19 cellular contexts compared by ENCODE assay signal in the genomic region with DNA sequence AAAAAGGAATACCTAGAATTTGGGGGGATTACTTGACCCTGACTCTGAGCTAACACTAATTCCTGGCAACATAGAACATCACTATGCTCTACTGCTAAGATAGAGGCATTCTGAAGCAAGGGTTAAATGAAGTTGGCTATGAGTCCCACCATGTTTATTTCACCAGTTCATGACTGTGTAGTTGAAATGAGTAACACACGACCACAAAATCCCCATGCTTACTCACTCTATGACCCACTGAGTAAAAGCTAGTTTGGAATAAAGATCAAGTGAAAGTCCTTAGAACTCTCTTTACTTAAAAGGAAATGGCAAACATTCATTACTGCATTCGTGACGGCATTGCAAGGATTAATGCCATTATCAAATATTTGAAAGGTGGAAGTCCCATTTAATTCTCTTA. TPM values are rescaled to one million over a fixed set of nuclear protein-coding genes. Genes with fewer than 3 reads are reported as not detected.
DNase-seq lines count a peak whose midpoint lies in the region; ATAC-seq, FAIRE-seq and TF ChIP-seq lines count a peak whose summit lies in the region.
"Had no signal": no experiment of that assay in that cellular context is flagged by ENCODE, and none has a peak within 500 bp of the region (broad histone marks: within the 10 kb centered on the region; RNA-seq: fewer than 3 reads in every experiment).

No MANE protein-coding gene starts in this region.

- no peak for TF ChIP-seq RAD21 in GM12878 (IDR thresholded peaks at IDR 0.05; ENCODE audit: insufficient read depth, low read depth, low read length)

- no peak for TF ChIP-seq EP300 in GM12878 (IDR thresholded peaks at IDR 0.05; ENCODE audit: borderline replicate concordance in 1 of 2, control insufficient read depth in 1 of 2, low read depth in 2 of 2, low read length in 2 of 2)

- BruUV-seq in GM12878 (replicated peaks; lab: Mats Ljungman, UMichigan) = no TSS peak

- TF ChIP-seq CTCF in AG04450 (IDR thresholded peaks at IDR 0.05; ENCODE audit: low read depth, low read length) = no peak
- no peak for TF ChIP-seq CTCF in GM12878 (IDR thresholded peaks at IDR 0.05 in 2 of 3, conservative IDR thresholded peaks at IDR 0.05 in 1 of 3; ENCODE audit: control insufficient read depth in 2 of 3, extremely low read depth in 1 of 3, insufficient read depth in 1 of 3, low read depth in 3 of 3, low read length in 3 of 3)
- no peak for TF ChIP-seq CTCF in body of pancreas (IDR thresholded peaks at IDR 0.05)

- no peak overlapping the region for H2AFZ ChIP-seq in GM12878 (ENCODE audit: control insufficient read depth, low read depth, low read length)

- in situ Hi-C loops in GM12878 (cut with MboI) = no loop called here

- H3K4me1 ChIP-seq in GM12878 (ENCODE audit: control insufficient read depth, insufficient read depth, low read length) (no peaks in the 10 kb centered on the region), body of pancreas (no peaks in the 10 kb centered on the region)
- H3K4me1 ChIP-seq: BLaER1, HAP-1 had no signal

- 0% methylated on average over 3 of the region's 3 CpGs for WGBS in GM12878 (ENCODE audit: insufficient coverage, insufficient replicate concordance, low lambda C conversion rate, missing lambda C conversion rate)
- WGBS in body of pancreas, 2 donors = 26 to 29% methylated on average over 3 of the region's 3 CpGs

- H3K4me2 ChIP-seq in GM12878 (ENCODE audit: control insufficient read depth, insufficient read depth) = no peak overlapping the region
- H3K4me2 ChIP-seq: BLaER1 had no signal

- H4K20me1 ChIP-seq in GM12878 (ENCODE audit: control insufficient read depth, insufficient read depth) = no peaks in the 10 kb centered on the region
- H4K20me1 ChIP-seq: BLaER1 had no signal

- no peaks in the 10 kb centered on the region for H3K36me3 ChIP-seq in GM12878 (ENCODE audit: control insufficient read depth in 2 of 2, insufficient read depth in 2 of 2, low read length in 1 of 2)
- H3K36me3 ChIP-seq in body of pancreas (replicated peaks in 1 of 2; ENCODE audit: insufficient read depth in 1 of 2, low read depth in 2 of 2) = no peaks in the 10 kb centered on the region
- H3K36me3 ChIP-seq: BLaER1, HAP-1 had no signal

- CTCF ChIA-PET in AG04450 (lab: Charles Lee) (interaction anchor here (1.5 kb wide), 1 partner anchor 19 kb away, joined by 3 read pairs; no protein-coding TSS in a partner anchor), GM12878 (lab: Yijun Ruan, JAX) (no interaction called here)

- ATAC-seq in GM18858 (IDR thresholded peaks at IDR 0.05; ENCODE audit: unreplicated experiment) = peak; percentile 47
- peak; percentile 77 for ATAC-seq in HG03432 (IDR thresholded peaks at IDR 0.05; ENCODE audit: unreplicated experiment)
- peak; percentile 66 for ATAC-seq in GM12878
- ATAC-seq in GM19467 (IDR thresholded peaks at IDR 0.05; ENCODE audit: unreplicated experiment) = no peak
- ATAC-seq in body of pancreas = no peak
- ATAC-seq: K562; left ventricle myocardium superior; naive thymus-derived CD8-positive, alpha-beta T cell; Right ventricle myocardium inferior had no signal

- H3K27ac ChIP-seq in AG04450 (ENCODE audit: low read depth, low read length) = no peak overlapping the region
- H3K27ac ChIP-seq in GM12878 (ENCODE audit: control insufficient read depth, insufficient read depth) = no peak overlapping the region
- H3K27ac ChIP-seq in body of pancreas = no peak overlapping the region
- H3K27ac ChIP-seq: BLaER1 had no signal

- SMC1A ChIA-PET in GM12878 (lab: Charles Lee; ENCODE audit: uncharacterized antibody, unreplicated experiment) = no interaction called here

- H3K9me3 ChIP-seq in AG04450 (ENCODE audit: control insufficient read depth, insufficient read depth, low read length) (no peaks in the 10 kb centered on the region), GM12878 (replicated peaks; ENCODE audit: control insufficient read depth, insufficient read depth, low read length) (no peaks in the 10 kb centered on the region), body of pancreas (no peaks in the 10 kb centered on the region)
- H3K9me3 ChIP-seq: BLaER1, HAP-1 had no signal

- intact Hi-C loops in GM12878 (cut with micrococcal nuclease; ENCODE audit: unreplicated experiment) (no loop called here), body of pancreas (cut with DNase I) (no loop called here)

- H3K79me2 ChIP-seq in GM12878 (ENCODE audit: control insufficient read depth, insufficient read depth, low read length) = no peaks in the 10 kb centered on the region

- POLR2A ChIA-PET in AG04450 (lab: Yijun Ruan, JAX) (interaction anchor here (0.7 kb wide), 1 partner anchor 45 kb away, joined by 4 read pairs; no protein-coding TSS in a partner anchor), GM12878 (lab: Charles Lee) (no interaction called here)

- no peak for FAIRE-seq in GM12878 (lab: Jason Lieb, UNC)
- FAIRE-seq: K562 had no signal

- DNase-seq in AG04450 (ENCODE audit: low read depth, low spot score) (peak; percentile 16), GM12878 (ENCODE audit: low read depth, low spot score) (no peak), body of pancreas (no peak), NCI-H226 (no peak), DMS 273 treated with DMSO at 0.1 percent for 48 hours (lab: John Stamatoyannopoulos, UW) (no peak)
- DNase-seq: activated CD4-positive, alpha-beta T cell treated with anti-CD3 and anti-CD28 coated beads, Interleukin-2, amount 50 U/mL, for 48 hours; activated naive CD4-positive, alpha-beta T cell treated with Interleukin-2 at 50 U/mL for 16 hours; DMS79 treated with DMSO at 0.1 percent for 48 hours; hippocampal formation; left ventricle myocardium superior; naive thymus-derived CD8-positive, alpha-beta T cell; NCI-H69 had no signal

- RAD21 ChIA-PET in GM12878 (lab: Charles Lee; ENCODE audit: unreplicated experiment) = no interaction called here

- no peak overlapping the region for H3K9ac ChIP-seq in GM12878 (ENCODE audit: control insufficient read depth, insufficient read depth, low read length)
- H3K9ac ChIP-seq: BLaER1 had no signal

- no peak overlapping the region for H3K4me3 ChIP-seq in AG04450 (ENCODE audit: low read depth, low read length)
- H3K4me3 ChIP-seq in GM12878 = no peak overlapping the region
- no peak overlapping the region for H3K4me3 ChIP-seq in body of pancreas
- H3K4me3 ChIP-seq: BLaER1, HAP-1, K562 had no signal

- no peak for TF ChIP-seq POLR2A in GM12878 (IDR thresholded peaks at IDR 0.05; ENCODE audit: low read depth, low read length)
- no peak for TF ChIP-seq POLR2A in body of pancreas (IDR thresholded peaks at IDR 0.05)

- H3K27me3 ChIP-seq in AG04450 (ENCODE audit: control insufficient read depth, insufficient read depth, low read length) (no peaks in the 10 kb centered on the region), GM12878 (replicated peaks in 1 of 2; ENCODE audit: control insufficient read depth in 2 of 2, insufficient read depth in 2 of 2, low read length in 1 of 2) (no peaks in the 10 kb centered on the region), body of pancreas (peaks cover 0 to 5% of the 10 kb centered on the region in 2 donors)
- H3K27me3 ChIP-seq: BLaER1 had no signal

RNA-seq across cellular contexts. Expression of a gene that starts 47.4 kb away (rescaled TPM):
- polyA plus RNA-seq in AG04450 (2011; rRNA removed) = 23.1 and 28.0 TPM in 2 replicates
- polyA minus RNA-seq in AG04450 (2011; rRNA and poly(A)+ RNA removed) = 6.4 and 7.6 TPM in 2 replicates
- total RNA-seq in GM12878 (2013; cell fraction: nucleolus; rRNA removed) = 36.4 and 37.4 TPM in 2 replicates
- total RNA-seq in GM12878 (2014; rRNA removed) = 33.0 and 37.4 TPM in 2 replicates
- 41.1 and 42.4 TPM in 2 replicates for total RNA-seq in GM12878 (2014; rRNA removed; fragmentation: Illumina TruSeq; extraction: Trizol)
- 37.9 and 39.5 TPM in 2 replicates for total RNA-seq in GM12878 (2021)
- 15.7 TPM for polyA plus RNA-seq in GM12878 (2011; ENCODE audit: low read depth)
- polyA plus RNA-seq in GM12878 (2011; rRNA removed) = 48.5 and 50.4 TPM in 2 replicates
- polyA plus RNA-seq in GM12878 (2011; cell fraction: cytosol; rRNA removed) = 34.9 and 40.8 TPM in 2 replicates
- 28.1 and 28.9 TPM in 2 replicates for polyA plus RNA-seq in GM12878 (2011; cell fraction: nucleus; rRNA removed)
- polyA plus RNA-seq in GM12878 (2012) = 18.8 and 25.2 TPM in 2 replicates
- polyA plus RNA-seq in GM12878 (2014; fragmentation: Illumina TruSeq; extraction: Trizol) = 40.5 and 41.7 TPM in 2 replicates
- polyA plus RNA-seq in GM12878 (2014; fragmentation: Nextera tagmentation; extraction: Ambion mirVana) = 10 to 100 TPM; 55.3 to 66.9 TPM
- polyA plus RNA-seq in GM12878 (2014; rRNA removed) = 54.6 and 57.7 TPM in 2 replicates
- polyA plus RNA-seq in GM12878 (2016; fragmentation: Nextera tagmentation; extraction: Ambion mirVana) = 10 to 100 TPM; 95.9 to 96.7 TPM
- polyA minus RNA-seq in GM12878 (2011; rRNA and poly(A)+ RNA removed) = 13.9 and 16.8 TPM in 2 replicates
- polyA minus RNA-seq in GM12878 (2011; cell fraction: cytosol; rRNA and poly(A)+ RNA removed) = 5.0 and 7.1 TPM in 2 replicates
- 27.3 and 33.1 TPM in 2 replicates for polyA minus RNA-seq in GM12878 (2011; cell fraction: nucleus; rRNA and poly(A)+ RNA removed)
- total RNA-seq in body of pancreas = 10 to 100 TPM in 1 of 2 donors, 1 to 10 TPM in 1; 9.6 to 16.2 TPM

RNA-seq across cellular contexts. Expression of a gene that starts 47.7 kb away (rescaled TPM):
- polyA plus RNA-seq in AG04450 (2011; rRNA removed) (55.6 and 65.0 TPM in 2 replicates), GM12878 (2011; rRNA removed) (77.5 and 104 TPM in 2 replicates), GM12878 (2014; fragmentation: Illumina TruSeq; extraction: Trizol) (24.6 and 57.9 TPM in 2 replicates), GM12878 (2014; fragmentation: Nextera tagmentation; extraction: Ambion mirVana) (10 to 100 TPM; 37.1 to 44.3 TPM), GM12878 (2014; rRNA removed) (99.9 and 103 TPM in 2 replicates), GM12878 (2016; fragmentation: Nextera tagmentation; extraction: Ambion mirVana) (100 to 1,000 TPM; 138 to 148 TPM)
- polyA minus RNA-seq in AG04450 (2011; rRNA and poly(A)+ RNA removed) = 20.1 and 23.4 TPM in 2 replicates
- 45.1 and 52.2 TPM in 2 replicates for total RNA-seq in GM12878 (2013; cell fraction: nucleolus; rRNA removed)
- total RNA-seq in GM12878 (2014; rRNA removed) (65.2 and 71.8 TPM in 2 replicates), GM12878 (2014; rRNA removed; fragmentation: Illumina TruSeq; extraction: Trizol) (50.4 and 55.1 TPM in 2 replicates), GM12878 (2021) (72.2 and 73.7 TPM in 2 replicates), body of pancreas (10 to 100 TPM; 16.2 to 35.5 TPM)
- polyA plus RNA-seq in GM12878 (2011; ENCODE audit: low read depth) = 43.7 TPM
- polyA plus RNA-seq in GM12878 (2011; cell fraction: cytosol; rRNA removed) = 104 and 185 TPM in 2 replicates
- polyA plus RNA-seq in GM12878 (2011; cell fraction: nucleus; rRNA removed) = 85.0 and 103 TPM in 2 replicates
- 42.1 and 42.3 TPM in 2 replicates for polyA plus RNA-seq in GM12878 (2012)
- polyA minus RNA-seq in GM12878 (2011; rRNA and poly(A)+ RNA removed) = 34.9 and 43.6 TPM in 2 replicates
- polyA minus RNA-seq in GM12878 (2011; cell fraction: cytosol; rRNA and poly(A)+ RNA removed) = 26.3 and 28.2 TPM in 2 replicates
- polyA minus RNA-seq in GM12878 (2011; cell fraction: nucleus; rRNA and poly(A)+ RNA removed) = 14.3 and 21.7 TPM in 2 replicates

Comparison
In these comparisons a context has a peak if more than half of its experiments do, and no peak if none do; other contexts are left out.
1. ATAC-seq: peak in GM18858 (single experiment), HG03432 (single experiment) and GM12878 (single experiment); none in GM19467 (single experiment) and body of pancreas (single experiment).